In the genomic region with DNA sequence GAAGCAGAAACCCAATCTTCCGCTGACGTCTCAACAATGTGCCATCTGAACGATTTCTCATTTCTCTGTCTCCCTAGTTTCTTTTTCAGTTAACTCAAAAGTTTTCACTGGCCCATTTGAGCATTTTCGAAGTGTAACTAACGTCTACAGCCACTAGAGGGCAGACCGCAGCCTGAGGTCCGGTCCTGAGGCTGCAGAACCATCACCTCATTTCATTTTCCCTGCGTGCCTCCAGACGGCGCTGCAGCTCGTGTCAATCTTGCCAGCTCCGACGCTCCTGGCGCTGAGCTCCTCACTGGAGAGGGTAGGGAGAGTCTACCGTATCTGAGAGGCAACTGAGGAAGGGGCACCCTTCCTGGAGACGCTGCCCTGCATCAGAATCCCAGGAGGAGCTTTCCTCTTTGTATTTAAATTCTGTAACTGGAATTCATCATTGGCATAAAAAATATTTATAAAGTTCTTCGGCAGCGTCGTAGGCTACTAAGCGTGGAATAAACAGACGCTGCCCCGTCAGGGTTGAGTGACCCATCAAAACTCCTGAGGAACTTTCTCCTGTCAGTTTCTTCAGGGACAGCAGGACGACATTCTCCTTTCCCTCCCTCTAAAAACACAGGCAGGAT, we compare ENCODE assay signal across 8 cellular contexts. TPM values are rescaled to one million over a fixed set of nuclear protein-coding genes. Genes with fewer than 3 reads are reported as not detected.
DNase-seq lines count a peak whose midpoint lies in the region; ATAC-seq, FAIRE-seq and TF ChIP-seq lines count a peak whose summit lies in the region.

No MANE protein-coding gene starts in this region.

- POLR2A ChIA-PET in AG04450 (lab: Yijun Ruan, JAX): interaction anchor here (1.0 kb wide), 1 partner anchor 437 kb away, joined by 3 read pairs; the partner anchor contains the start of gene MYLIP

- TF ChIP-seq CTCF in AG04450 (IDR thresholded peaks at IDR 0.05; ENCODE audit: low read depth, low read length) (peak; percentile 100), WI38 (IDR thresholded peaks at IDR 0.05; ENCODE audit: low read depth, low read length) (peak; percentile 100), cardiac fibroblast (IDR thresholded peaks at IDR 0.05; ENCODE audit: low read depth, low read length) (peak; percentile 100), kidney (IDR thresholded peaks at IDR 0.05; ENCODE audit: borderline replicate concordance, extremely low read depth, insufficient read depth) (peak; percentile 100)

- peaks cover 6% of the 10 kb centered on the region for H3K27me3 ChIP-seq in AG04450 (ENCODE audit: control insufficient read depth, insufficient read depth, low read length)

- H3K36me3 ChIP-seq in kidney (ENCODE audit: control insufficient read depth in 1 of 2, insufficient read depth in 2 of 2, low read length in 2 of 2): no peaks in the 10 kb centered on the region

- intact Hi-C loops in kidney (cut with DNase I): loop anchor here (10.0 kb wide), 1 partner anchor 483 kb away; no protein-coding TSS in a partner anchor

- no peaks in the 10 kb centered on the region; the same call in 1 of the 2 replicates for H3K9me3 ChIP-seq in AG04450 (ENCODE audit: control insufficient read depth, insufficient read depth, low read length)
- no peaks in the 10 kb centered on the region for H3K9me3 ChIP-seq in kidney (ENCODE audit: control insufficient read depth in 1 of 2, low read length in 2 of 2)

- peak overlapping the region; percentile 39 to 59 for H3K9ac ChIP-seq in kidney (ENCODE audit: low read length in 2 of 2)

- H3K27ac ChIP-seq in AG04450 (ENCODE audit: low read depth, low read length): no peak overlapping the region
- peak overlapping the region in 1 of 2 donors; percentile 29 for H3K27ac ChIP-seq in kidney (ENCODE audit: low read depth in 2 of 2, low read length in 2 of 2)

- peak overlapping the region; percentile 50 for H3K4me3 ChIP-seq in AG04450 (ENCODE audit: low read depth, low read length)
- H3K4me3 ChIP-seq in WI38 (ENCODE audit: low read depth, low read length): peak overlapping the region; percentile 21; the same call in 1 of the 2 replicates
- peak overlapping the region in 1 of 2 donors; percentile 36 for H3K4me3 ChIP-seq in cardiac fibroblast (replicated peaks in 1 of 2; ENCODE audit: low read depth in 2 of 2, low read length in 2 of 2)
- peak overlapping the region; percentile 63 to 65 for H3K4me3 ChIP-seq in kidney (ENCODE audit: low read length in 2 of 2)

- DNase-seq in AG04450 (ENCODE audit: low read depth, low spot score) (peak; percentile 71), NCI-H2227 (lab: John Stamatoyannopoulos, UW; ENCODE audit: unreplicated experiment) (peak; percentile 83), cardiac fibroblast (ENCODE audit: low read depth in 2 of 2) (peak; percentile 91 to 93), kidney (peak; percentile 94)
- peak; percentile 42 to 51 for DNase-seq in stimulated activated CD4-positive, alpha-beta T cell treated with anti-CD3 and anti-CD28 coated beads, Interleukin-1b, Interleukin-23, amount 100 ng/mL, for 1 hour (ENCODE audit: low read depth in 2 of 2)

- peak; percentile 95 for FAIRE-seq in kidney (lab: Jason Lieb, UNC)

- peak; percentile 77 for ATAC-seq in GM18868 (IDR thresholded peaks at IDR 0.05; ENCODE audit: unreplicated experiment)
- peak; percentile 80 for ATAC-seq in HG03139 (IDR thresholded peaks at IDR 0.05; ENCODE audit: unreplicated experiment)

- CTCF ChIA-PET in AG04450 (lab: Charles Lee): interaction anchor here (0.5 to 3.6 kb wide), 42 partner anchors 9 to 549 kb away, joined by 3 to 143 read pairs (median 4); no protein-coding TSS in a partner anchor

- H3K4me1 ChIP-seq in kidney (ENCODE audit: control insufficient read depth in 1 of 2, insufficient read depth in 1 of 2, low read depth in 1 of 2, low read length in 2 of 2): peaks cover 0 to 14% of the 10 kb centered on the region in 2 donors

RNA-seq across cellular contexts. Expression of gene DTNBP1, which starts 28.5 kb away (rescaled TPM):
- polyA plus RNA-seq in AG04450 (2011; rRNA removed) (15.2 and 18.5 TPM in 2 replicates), kidney (ENCODE audit: insufficient read depth, low read depth, low replicate concordance) (36.2 TPM)
- polyA minus RNA-seq in AG04450 (2011; rRNA and poly(A)+ RNA removed): 13.1 and 13.5 TPM in 2 replicates
- total RNA-seq in kidney: 25.2 TPM
